ENCODE assay signal across 27 cellular contexts in genomic region chr2:82494744-82495143, GRCh38.
"Had no signal": no experiment of that assay in that cellular context is flagged by ENCODE, and none has a peak within 500 bp of the region (broad histone marks: within the 10 kb centered on the region; RNA-seq: fewer than 3 reads in every experiment).

No MANE protein-coding gene starts in this region.

- H3K27me3 ChIP-seq: brain microvascular endothelial cell had no signal

- H3K27ac ChIP-seq: brain microvascular endothelial cell had no signal

- DNase-seq: activated CD4-positive, alpha-beta T cell treated with anti-CD3 and anti-CD28 coated beads, Interleukin-2, amount 10 ng/mL, durations not matched to agents 24 days and 14 days; activated CD4-positive, alpha-beta T cell treated with anti-CD3 and anti-CD28 coated beads, Interleukin-2, amount 50 U/mL, for 4 hours; activated CD8-positive, alpha-beta T cell treated with anti-CD3 and anti-CD28 coated beads for 36 hours; activated effector memory CD4-positive, alpha-beta T cell treated with anti-CD3 and anti-CD28 coated beads, Interleukin-2, amount 50 U/mL, for 16 hours; activated naive CD4-positive, alpha-beta T cell; activated naive CD4-positive, alpha-beta T cell treated with anti-CD3 and anti-CD28 coated beads, Interleukin-2, amount 50 U/mL, for 16 hours; activated naive CD8-positive, alpha-beta T cell treated with anti-CD3 and anti-CD28 coated beads for 36 hours; activated T-cell treated with anti-CD3 and anti-CD28 coated beads, Interleukin-2, amount 50 U/mL, for 1 hour; activated T-cell treated with anti-CD3 and anti-CD28 coated beads, Interleukin-2, amount 50 U/mL, for 72 hours; amniotic stem cell; aorta; brain microvascular endothelial cell; Karpas-422; KBM-7; NCI-H1105 treated with DMSO at 0.1 percent for 48 hours; NCI-H1436; NCI-H1694; NCI-H1930; NCI-H2081 treated with DMSO at 0.1 percent for 48 hours; NCI-H510A; NCI-H526; NCI-H748 treated with DMSO at 0.1 percent for 48 hours; NK-92 treated with Interleukin-12 subunit alpha and Interleukin-12 subunit beta, amount 100 ng/mL, for 24 hours; RPMI8226; T1000 had no signal

- H3K36me3 ChIP-seq: brain microvascular endothelial cell had no signal

- ATAC-seq: activated CD8-positive, alpha-beta T cell treated with anti-CD3 and anti-CD28 coated beads for 36 hours; activated T-cell treated with anti-CD3 and anti-CD28 coated beads, Interleukin-2, amount 50 U/mL, for 72 hours; activated T-helper 17 cell treated with anti-CD3 and anti-CD28 coated beads, Interleukin-2, amount 50 U/mL, for 72 hours; Panc1 had no signal
